In genomic region chr10:118798186-118798811, GRCh38 we compare ENCODE assay signal across 15 cellular contexts. TPM values are rescaled to one million over a fixed set of nuclear protein-coding genes. Genes with fewer than 3 reads are reported as not detected.
DNase-seq lines count a peak whose midpoint lies in the region; FAIRE-seq and TF ChIP-seq lines count a peak whose summit lies in the region.
"Had no signal": no experiment of that assay in that cellular context is flagged by ENCODE, and none has a peak within 500 bp of the region (broad histone marks: within the 10 kb centered on the region; RNA-seq: fewer than 3 reads in every experiment).

No MANE protein-coding gene starts in this region.

- H3K4me3 ChIP-seq in retinal pigment epithelial cell (ENCODE audit: low read length) = no peak overlapping the region

- no peaks in the 10 kb centered on the region for H3K4me1 Mint-ChIP-seq in activated naive CD8-positive, alpha-beta T cell treated with anti-CD3 and anti-CD28 coated beads for 36 hours
- peaks cover 3% of the 10 kb centered on the region for H3K4me1 Mint-ChIP-seq in activated naive CD4-positive, alpha-beta T cell treated with anti-CD3 and anti-CD28 coated beads for 36 hours (ENCODE audit: low read depth)
- H3K4me1 Mint-ChIP-seq: activated CD4-positive, alpha-beta T cell treated with anti-CD3 and anti-CD28 coated beads, Interleukin-2, amount 10 ng/mL, durations not matched to agents 7 days and 5 days; naive B cell had no signal

- no peak overlapping the region for H3K27ac Mint-ChIP-seq in activated naive CD8-positive, alpha-beta T cell treated with anti-CD3 and anti-CD28 coated beads for 36 hours
- no peak overlapping the region for H3K27ac Mint-ChIP-seq in activated naive CD4-positive, alpha-beta T cell treated with anti-CD3 and anti-CD28 coated beads for 36 hours
- H3K27ac Mint-ChIP-seq: activated CD4-positive, alpha-beta T cell treated with anti-CD3 and anti-CD28 coated beads, Interleukin-2, amount 10 ng/mL, durations not matched to agents 7 days and 5 days; naive B cell had no signal

- intact Hi-C loops in activated naive CD4-positive, alpha-beta T cell treated with anti-CD3 and anti-CD28 coated beads for 36 hours (cut with micrococcal nuclease) = no loop called here

- peak; percentile 23 for FAIRE-seq in H54 (lab: Jason Lieb, UNC)

- peaks cover 14% of the 10 kb centered on the region for H3K27me3 Mint-ChIP-seq in activated naive CD8-positive, alpha-beta T cell treated with anti-CD3 and anti-CD28 coated beads for 36 hours
- H3K27me3 Mint-ChIP-seq in activated naive CD4-positive, alpha-beta T cell treated with anti-CD3 and anti-CD28 coated beads for 36 hours (ENCODE audit: low read depth) = peaks cover 8% of the 10 kb centered on the region

- H3K36me3 Mint-ChIP-seq in activated naive CD8-positive, alpha-beta T cell treated with anti-CD3 and anti-CD28 coated beads for 36 hours = no peaks in the 10 kb centered on the region
- H3K36me3 Mint-ChIP-seq in activated naive CD4-positive, alpha-beta T cell treated with anti-CD3 and anti-CD28 coated beads for 36 hours (ENCODE audit: low read depth) = no peaks in the 10 kb centered on the region
- H3K36me3 Mint-ChIP-seq: naive B cell had no signal

- peaks cover 4% of the 10 kb centered on the region for H3K9me3 Mint-ChIP-seq in activated naive CD8-positive, alpha-beta T cell treated with anti-CD3 and anti-CD28 coated beads for 36 hours
- peaks cover 6% of the 10 kb centered on the region for H3K9me3 Mint-ChIP-seq in activated naive CD4-positive, alpha-beta T cell treated with anti-CD3 and anti-CD28 coated beads for 36 hours

- no peak overlapping the region for H3K4me3 Mint-ChIP-seq in activated naive CD8-positive, alpha-beta T cell treated with anti-CD3 and anti-CD28 coated beads for 36 hours
- no peak overlapping the region for H3K4me3 Mint-ChIP-seq in activated naive CD4-positive, alpha-beta T cell treated with anti-CD3 and anti-CD28 coated beads for 36 hours
- H3K4me3 Mint-ChIP-seq: activated CD4-positive, alpha-beta T cell treated with anti-CD3 and anti-CD28 coated beads, Interleukin-2, amount 10 ng/mL, durations not matched to agents 7 days and 5 days; naive B cell had no signal

- no peak for TF ChIP-seq POLR2A in H54 (IDR thresholded peaks at IDR 0.05; ENCODE audit: low read depth, low read length)

- DNase-seq in H54 (ENCODE audit: insufficient read length, low spot score) = peak; percentile 81
- peak; percentile 57 for DNase-seq in RPMI7951 (ENCODE audit: low read depth)
- DNase-seq in fibroblast of peridontal ligament (ENCODE audit: extremely low read depth) = peak; percentile 47
- peak; percentile 28 for DNase-seq in retinal pigment epithelial cell (ENCODE audit: low read depth)
- DNase-seq in activated naive CD8-positive, alpha-beta T cell treated with anti-CD3 and anti-CD28 coated beads for 36 hours = no peak
- no peak for DNase-seq in activated naive CD4-positive, alpha-beta T cell treated with anti-CD3 and anti-CD28 coated beads for 36 hours
- DNase-seq in cerebellar cortex (ENCODE audit: low spot score) = no peak
- no peak for DNase-seq in NCI-H82 treated with DMSO at 0.1 percent for 48 hours (lab: John Stamatoyannopoulos, UW; ENCODE audit: unreplicated experiment)
- DNase-seq: activated CD4-positive, alpha-beta T cell treated with anti-CD3 and anti-CD28 coated beads, Interleukin-2, amount 10 ng/mL, durations not matched to agents 7 days and 5 days; activated gamma-delta T cell; COR-L47; naive B cell; NCI-H774; stimulated activated CD8-positive, alpha-beta memory T cell treated with anti-CD3 and anti-CD28 coated beads, Interleukin-4, amount 100 ng/mL, for 48 hours; SW 1271 had no signal

- CTCF ChIA-PET in activated naive CD4-positive, alpha-beta T cell treated with anti-CD3 and anti-CD28 coated beads for 36 hours (lab: Charles Lee) = interaction anchor here (1.0 to 1.1 kb wide), 2 partner anchors 30 to 229 kb away, joined by 3 read pairs; no protein-coding TSS in a partner anchor

- TF ChIP-seq CTCF in retinal pigment epithelial cell (conservative IDR thresholded peaks at IDR 0.05; ENCODE audit: low read depth, low read length) = no peak

RNA-seq across cellular contexts. Expression of gene CACUL1, which starts 43.5 kb away (rescaled TPM):
- total RNA-seq in RPMI7951 (2014; rRNA removed; shearing (Covaris generic)) = 12.7 and 13.5 TPM in 2 replicates
- 10 to 100 TPM; 28.6 to 34.8 TPM for total RNA-seq in activated naive CD8-positive, alpha-beta T cell treated with anti-CD3 and anti-CD28 coated beads for 36 hours
- total RNA-seq in activated naive CD4-positive, alpha-beta T cell treated with anti-CD3 and anti-CD28 coated beads for 36 hours = 10 to 100 TPM; 18.4 to 19.2 TPM

Comparison
In these comparisons a context has a peak if more than half of its experiments do, and no peak if none do; other contexts are left out.
1. DNase-seq: peak in H54 (single experiment), RPMI7951 (single experiment), fibroblast of peridontal ligament (single experiment) and retinal pigment epithelial cell (single experiment); none in activated naive CD8-positive, alpha-beta T cell treated with anti-CD3 and anti-CD28 coated beads for 36 hours (single experiment), activated naive CD4-positive, alpha-beta T cell treated with anti-CD3 and anti-CD28 coated beads for 36 hours (single experiment), cerebellar cortex (single experiment) and NCI-H82 treated with DMSO at 0.1 percent for 48 hours (single experiment).